30 cellular contexts compared by ENCODE assay signal in the genomic region with DNA sequence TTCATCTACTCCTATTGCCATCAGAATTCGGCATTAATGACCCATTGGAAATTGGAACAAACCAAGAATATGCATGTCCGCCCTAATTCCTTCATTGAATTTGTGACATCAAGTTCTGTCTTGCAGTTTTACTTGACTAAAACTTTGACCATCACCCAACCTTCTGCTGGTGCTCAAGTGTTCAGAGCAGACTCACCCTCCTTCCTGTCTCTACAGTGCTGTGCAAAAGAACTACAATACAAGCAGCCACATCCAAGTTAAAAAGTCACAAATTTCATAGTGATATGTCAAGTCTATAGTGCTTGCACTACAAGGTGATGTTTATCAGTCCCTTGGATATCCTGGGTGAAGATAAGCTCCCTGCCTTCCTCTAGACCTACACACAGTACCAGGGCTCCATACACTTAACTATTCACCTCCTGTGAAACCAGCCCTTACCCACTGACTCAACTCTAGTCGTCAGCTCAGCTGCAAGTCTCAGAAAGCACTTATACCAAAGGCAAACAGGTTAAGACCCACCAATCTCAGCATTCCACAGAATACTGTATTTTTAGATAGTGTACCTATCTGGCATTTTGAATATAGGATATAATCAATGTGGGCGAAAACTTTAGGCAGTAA. TPM values are rescaled to one million over a fixed set of nuclear protein-coding genes. Genes with fewer than 3 reads are reported as not detected.
DNase-seq lines count a peak whose midpoint lies in the region; ATAC-seq, FAIRE-seq and TF ChIP-seq lines count a peak whose summit lies in the region.
"Had no signal": no experiment of that assay in that cellular context is flagged by ENCODE, and none has a peak within 500 bp of the region (broad histone marks: within the 10 kb centered on the region; RNA-seq: fewer than 3 reads in every experiment).

No MANE protein-coding gene starts in this region.

- H3K9ac ChIP-seq in HepG2 (ENCODE audit: insufficient read depth, low read depth, low read length) = no peak overlapping the region

- FAIRE-seq in HepG2 (lab: Jason Lieb, UNC) = no peak
- FAIRE-seq: GM12892, keratinocyte had no signal

- intact Hi-C loops in HepG2 (cut with micrococcal nuclease; ENCODE audit: unreplicated experiment) (no loop called here), right lobe of liver (cut with DNase I) (no loop called here), OCI-LY7 (cut with micrococcal nuclease; ENCODE audit: unreplicated experiment) (loop anchor here (5.0 kb wide), 1 partner anchor 88 kb away; no protein-coding TSS in a partner anchor)

- H3K27ac ChIP-seq in HepG2 (ENCODE audit: extremely low read length, insufficient read depth, low read length) = no peak overlapping the region
- H3K27ac ChIP-seq in right lobe of liver = no peak overlapping the region
- H3K27ac ChIP-seq in OCI-LY7 (ENCODE audit: low read depth, low read length, poor library complexity, severe bottlenecking) = peak overlapping the region; percentile 23
- H3K27ac ChIP-seq: transverse colon had no signal

- BruUV-seq in HepG2 (replicated peaks; lab: Mats Ljungman, UMichigan) (no TSS peak), OCI-LY7 (replicated peaks; lab: Mats Ljungman, UMichigan) (no TSS peak)

- POLR2A ChIA-PET in HepG2 (lab: Yijun Ruan, JAX) (interaction anchor here (0.7 to 1.8 kb wide), 2 partner anchors 8 to 11 kb away, joined by 3 to 4 read pairs; no protein-coding TSS in a partner anchor), OCI-LY7 (lab: Charles Lee) (interaction anchor here (2.0 to 3.6 kb wide), 3 partner anchors 11 to 25 kb away, joined by 7 to 16 read pairs (median 12); a partner anchor contains a TSS)

- in situ Hi-C loops in HepG2 (cut with HindIII; ENCODE audit: extremely low pct_ligation_motif_present, low pct_unique_long_range_greater_than_20kb) = no loop called here

- H3K4me3 Mint-ChIP-seq in activated naive CD8-positive, alpha-beta T cell treated with anti-CD3 and anti-CD28 coated beads, Interleukin-2, amount 50 U/mL, for 24 hours = no peak overlapping the region
- no peak overlapping the region for H3K4me3 Mint-ChIP-seq in progenitor cell of endocrine pancreas (ENCODE audit: low read depth)

- no peaks in the 10 kb centered on the region for H3K27me3 ChIP-seq in HepG2 (ENCODE audit: control insufficient read depth in 1 of 2, insufficient read depth in 2 of 2, low read length in 2 of 2)
- H3K27me3 ChIP-seq in right lobe of liver = no peaks in the 10 kb centered on the region
- H3K27me3 ChIP-seq: BE2C, transverse colon had no signal

- H3K9me3 Mint-ChIP-seq in activated naive CD8-positive, alpha-beta T cell treated with anti-CD3 and anti-CD28 coated beads, Interleukin-2, amount 50 U/mL, for 24 hours = no peaks in the 10 kb centered on the region
- H3K9me3 Mint-ChIP-seq in progenitor cell of endocrine pancreas (ENCODE audit: low read depth) = no peaks in the 10 kb centered on the region

- DNase-seq in HepG2 (ENCODE audit: low spot score) (no peak), right lobe of liver (no peak), OCI-LY7 (ENCODE audit: low spot score) (no peak), progenitor cell of endocrine pancreas (ENCODE audit: low spot score, unreplicated experiment) (no peak), GDM1 (lab: John Stamatoyannopoulos, UW) (no peak), kidney glomerular epithelial cell (lab: John Stamatoyannopoulos, UW) (no peak)
- no peak for DNase-seq in activated naive CD8-positive, alpha-beta T cell treated with anti-CD3 and anti-CD28 coated beads, Interleukin-2, amount 50 U/mL, for 24 hours
- DNase-seq: ACHN; activated CD4-positive, alpha-beta T cell treated with anti-CD3 and anti-CD28 coated beads for 4 hours; BE2C; caudate nucleus; foreskin fibroblast; head of caudate nucleus; left ventricle myocardium superior; mesendoderm; MV-4-11; NCI-H1436; NCI-H2081 treated with DMSO at 0.1 percent for 48 hours; NCI-H226; posterior cingulate gyrus; SHP77; stimulated activated CD4-positive, alpha-beta T cell treated with anti-CD3 and anti-CD28 coated beads, Interleukin-12 subunit alpha, Interleukin-12 subunit beta, amount 100 ng/mL, for 4 hours; stimulated activated CD4-positive, alpha-beta T cell treated with anti-CD3 and anti-CD28 coated beads, Interleukin-2, amount 100 ng/mL, for 48 hours; transverse colon had no signal

- no peak overlapping the region for H3K4me3 ChIP-seq in HepG2 (replicated peaks in 1 of 3; ENCODE audit: insufficient read depth in 1 of 3, low read depth in 2 of 3, low read length in 3 of 3)
- no peak overlapping the region for H3K4me3 ChIP-seq in right lobe of liver
- no peak overlapping the region for H3K4me3 ChIP-seq in OCI-LY7 (ENCODE audit: low read depth, low read length, poor library complexity, severe bottlenecking)
- H3K4me3 ChIP-seq: transverse colon had no signal

- peak overlapping the region; percentile 67 for H3K27ac Mint-ChIP-seq in activated naive CD8-positive, alpha-beta T cell treated with anti-CD3 and anti-CD28 coated beads, Interleukin-2, amount 50 U/mL, for 24 hours
- H3K27ac Mint-ChIP-seq in progenitor cell of endocrine pancreas = peak overlapping the region; percentile 49

- WGBS in HepG2 (ENCODE audit: low lambda C conversion rate) = 96% methylated on average over 4 of the region's 4 CpGs
- WGBS in right lobe of liver (ENCODE audit: insufficient coverage, low coverage, low lambda C conversion rate, missing lambda C conversion rate) = 100% methylated on average over 3 of the region's 4 CpGs

- CTCF ChIA-PET in HepG2 (lab: Yijun Ruan, JAX; ENCODE audit: low intra/inter-chr PET ratio, low total read pairs) (no interaction called here), OCI-LY7 (lab: Charles Lee; ENCODE audit: unreplicated experiment) (no interaction called here)

- TF ChIP-seq RAD21 in HepG2 (CRISPR knock-in tag; IDR thresholded peaks at IDR 0.05) = no peak

- no peaks in the 10 kb centered on the region for H3K9me2 ChIP-seq in OCI-LY7 (ENCODE audit: insufficient read depth, low read length)

- peaks cover 48 to 79% of the 10 kb centered on the region in 2 experiments for H3K36me3 ChIP-seq in HepG2 (replicated peaks in 1 of 2; ENCODE audit: control insufficient read depth in 1 of 2, insufficient read depth in 2 of 2, low read length in 2 of 2)
- peaks cover 0 to 79% (median 38%) of the 10 kb centered on the region in 4 donors for H3K36me3 ChIP-seq in right lobe of liver
- H3K36me3 ChIP-seq in OCI-LY7 (ENCODE audit: insufficient read depth, low read length) = peaks cover 99% of the 10 kb centered on the region

- H3K4me1 ChIP-seq in HepG2 (ENCODE audit: insufficient read depth, low read length) (peaks cover 9% of the 10 kb centered on the region), right lobe of liver (no peaks in the 10 kb centered on the region), OCI-LY7 (ENCODE audit: insufficient read depth, low read length, poor library complexity, severe bottlenecking) (peaks cover 97% of the 10 kb centered on the region)
- H3K4me1 ChIP-seq: BE2C, transverse colon had no signal

- H3K79me2 ChIP-seq in HepG2 (ENCODE audit: insufficient read depth, low read length) = peaks cover 36% of the 10 kb centered on the region
- peaks cover 61% of the 10 kb centered on the region for H3K79me2 ChIP-seq in OCI-LY7 (ENCODE audit: insufficient read depth, low read depth, low read length)

- peaks cover 17% of the 10 kb centered on the region for H3K4me1 Mint-ChIP-seq in activated naive CD8-positive, alpha-beta T cell treated with anti-CD3 and anti-CD28 coated beads, Interleukin-2, amount 50 U/mL, for 24 hours
- H3K4me1 Mint-ChIP-seq in progenitor cell of endocrine pancreas (ENCODE audit: low read depth) = no peaks in the 10 kb centered on the region

- H2AFZ ChIP-seq in HepG2 (ENCODE audit: low read length) (no peak overlapping the region), OCI-LY7 (ENCODE audit: low read length) (no peak overlapping the region)

- H3K4me2 ChIP-seq in HepG2 (ENCODE audit: low read depth, low read length) (no peak overlapping the region), OCI-LY7 (ENCODE audit: low read length) (no peak overlapping the region)

- H3K9me3 ChIP-seq in HepG2 (ENCODE audit: low read length) (no peaks in the 10 kb centered on the region), right lobe of liver (no peaks in the 10 kb centered on the region), OCI-LY7 (ENCODE audit: low read length) (no peaks in the 10 kb centered on the region)
- H3K9me3 ChIP-seq: BE2C, transverse colon had no signal

- TF ChIP-seq CTCF in HepG2 (CRISPR knock-in tag; IDR thresholded peaks at IDR 0.05) = no peak
- TF ChIP-seq CTCF in right lobe of liver (IDR thresholded peaks at IDR 0.05) = no peak
- TF ChIP-seq CTCF in OCI-LY7 (conservative IDR thresholded peaks at IDR 0.05; ENCODE audit: low read length) = no peak
- no peak for TF ChIP-seq CTCF in progenitor cell of endocrine pancreas (IDR thresholded peaks at IDR 0.05; ENCODE audit: unreplicated experiment)

- ATAC-seq in HepG2 (no peak), right lobe of liver (no peak), GM21576 (IDR thresholded peaks at IDR 0.05; ENCODE audit: unreplicated experiment) (no peak)
- no peak for ATAC-seq in activated naive CD8-positive, alpha-beta T cell treated with anti-CD3 and anti-CD28 coated beads, Interleukin-2, amount 50 U/mL, for 24 hours
- ATAC-seq: esophagus mucosa, HCT116, left ventricle myocardium superior, sciatic nerve had no signal

- H3K36me3 Mint-ChIP-seq in activated naive CD8-positive, alpha-beta T cell treated with anti-CD3 and anti-CD28 coated beads, Interleukin-2, amount 50 U/mL, for 24 hours (ENCODE audit: low read depth) = peaks cover 90% of the 10 kb centered on the region
- peaks cover 46% of the 10 kb centered on the region for H3K36me3 Mint-ChIP-seq in progenitor cell of endocrine pancreas (ENCODE audit: insufficient read depth)

- no peaks in the 10 kb centered on the region for H3K27me3 Mint-ChIP-seq in activated naive CD8-positive, alpha-beta T cell treated with anti-CD3 and anti-CD28 coated beads, Interleukin-2, amount 50 U/mL, for 24 hours
- H3K27me3 Mint-ChIP-seq in progenitor cell of endocrine pancreas = no peaks in the 10 kb centered on the region

- TF ChIP-seq EP300 in HepG2 (IDR thresholded peaks at IDR 0.05; ENCODE audit: low read depth in 2 of 2, low read length in 2 of 2) (no peak), HepG2 (CRISPR knock-in tag; IDR thresholded peaks at IDR 0.05; ENCODE audit: borderline replicate concordance) (no peak)

- H4K20me1 ChIP-seq in HepG2 (ENCODE audit: insufficient read depth, low read length) (peaks cover 23% of the 10 kb centered on the region), OCI-LY7 (ENCODE audit: insufficient read depth, low read length) (peaks cover 82% of the 10 kb centered on the region)

- TF ChIP-seq POLR2A in HepG2 (IDR thresholded peaks at IDR 0.05; ENCODE audit: insufficient read depth in 1 of 2, low read depth in 2 of 2, low read length in 2 of 2) = no peak
- no peak for TF ChIP-seq POLR2A in right lobe of liver (IDR thresholded peaks at IDR 0.05)

RNA-seq across cellular contexts. Expression of a gene that starts 23.6 kb away (rescaled TPM):
- total RNA-seq in HepG2 (2016; rRNA removed; fragmentation: Illumina TruSeq; extraction: Trizol) = 1,040 and 1,306 TPM in 2 replicates
- total RNA-seq in HepG2 (2016; cell fraction: cytosol; rRNA removed; fragmentation: Illumina TruSeq; extraction: Trizol; ENCODE audit: low read depth) = 667 and 747 TPM in 2 replicates
- 1,050 and 1,299 TPM in 2 replicates for total RNA-seq in HepG2 (2016; cell fraction: insoluble cytoplasmic fraction; rRNA removed; fragmentation: Illumina TruSeq; extraction: Trizol)
- 1,275 and 1,485 TPM in 2 replicates for total RNA-seq in HepG2 (2016; cell fraction: membrane; rRNA removed; fragmentation: Illumina TruSeq; extraction: Trizol)
- 908 and 989 TPM in 2 replicates for total RNA-seq in HepG2 (2016; cell fraction: nucleus; rRNA removed; fragmentation: Illumina TruSeq; extraction: Trizol)
- 448 and 664 TPM in 2 replicates for polyA plus RNA-seq in HepG2 (2011; rRNA removed)
- polyA plus RNA-seq in HepG2 (2011; cell fraction: cytosol; rRNA removed) = 385 and 413 TPM in 2 replicates
- 462 and 532 TPM in 2 replicates for polyA plus RNA-seq in HepG2 (2011; cell fraction: nucleus; rRNA removed)
- 554 and 823 TPM in 2 replicates for polyA plus RNA-seq in HepG2 (2012)
- polyA plus RNA-seq in HepG2 (2016; cell fraction: cytosol; fragmentation: Illumina TruSeq; extraction: Trizol; ENCODE audit: low read depth) = 567 and 609 TPM in 2 replicates
- polyA plus RNA-seq in HepG2 (2016; cell fraction: insoluble cytoplasmic fraction; fragmentation: Illumina TruSeq; extraction: Trizol; ENCODE audit: low read depth) = 1,268 and 1,299 TPM in 2 replicates
- polyA plus RNA-seq in HepG2 (2016; cell fraction: membrane; fragmentation: Illumina TruSeq; extraction: Trizol; ENCODE audit: low read depth) = 1,062 and 1,196 TPM in 2 replicates
- polyA plus RNA-seq in HepG2 (2016; cell fraction: nucleus; fragmentation: Illumina TruSeq; extraction: Trizol; ENCODE audit: insufficient read depth, low read depth) = 1,466 and 1,524 TPM in 2 replicates
- polyA minus RNA-seq in HepG2 (2011; rRNA and poly(A)+ RNA removed; ENCODE audit: low replicate concordance) = 79.2 and 575 TPM in 2 replicates
- polyA minus RNA-seq in HepG2 (2011; cell fraction: cytosol; rRNA and poly(A)+ RNA removed) = 326 and 349 TPM in 2 replicates
- 855 and 898 TPM in 2 replicates for polyA minus RNA-seq in HepG2 (2011; cell fraction: nucleus; rRNA and poly(A)+ RNA removed)
- 10 to 100 TPM; 32.6 to 74.5 (median 46.0) TPM for total RNA-seq in right lobe of liver
- total RNA-seq in OCI-LY7 (2014; rRNA removed; shearing (Covaris generic)) = 183 and 204 TPM in 2 replicates
- 263 and 274 TPM in 2 replicates for total RNA-seq in OCI-LY7 (2022)
- 106 and 109 TPM in 2 replicates for total RNA-seq in progenitor cell of endocrine pancreas

RNA-seq across cellular contexts. Expression of a gene that starts 23.9 kb away (rescaled TPM):
- total RNA-seq in HepG2 (2016; rRNA removed; fragmentation: Illumina TruSeq; extraction: Trizol) (66.6 and 79.5 TPM in 2 replicates), right lobe of liver (1 to 10 TPM; 6.0 to 8.4 (median 7.5) TPM), OCI-LY7 (2022) (75.6 and 80.1 TPM in 2 replicates), progenitor cell of endocrine pancreas (20.3 and 24.6 TPM in 2 replicates)
- 15.1 and 18.2 TPM in 2 replicates for total RNA-seq in HepG2 (2016; cell fraction: cytosol; rRNA removed; fragmentation: Illumina TruSeq; extraction: Trizol; ENCODE audit: low read depth)
- total RNA-seq in HepG2 (2016; cell fraction: insoluble cytoplasmic fraction; rRNA removed; fragmentation: Illumina TruSeq; extraction: Trizol) = 62.8 and 78.1 TPM in 2 replicates
- total RNA-seq in HepG2 (2016; cell fraction: membrane; rRNA removed; fragmentation: Illumina TruSeq; extraction: Trizol) = 41.7 and 44.4 TPM in 2 replicates
- total RNA-seq in HepG2 (2016; cell fraction: nucleus; rRNA removed; fragmentation: Illumina TruSeq; extraction: Trizol) = 67.8 and 71.1 TPM in 2 replicates
- 24.8 and 36.7 TPM in 2 replicates for polyA plus RNA-seq in HepG2 (2011; rRNA removed)
- polyA plus RNA-seq in HepG2 (2011; cell fraction: cytosol; rRNA removed) = 17.2 and 20.9 TPM in 2 replicates
- 18.4 and 19.3 TPM in 2 replicates for polyA plus RNA-seq in HepG2 (2011; cell fraction: nucleus; rRNA removed)
- 31.5 and 47.5 TPM in 2 replicates for polyA plus RNA-seq in HepG2 (2012)
- 14.4 and 14.8 TPM in 2 replicates for polyA plus RNA-seq in HepG2 (2016; cell fraction: cytosol; fragmentation: Illumina TruSeq; extraction: Trizol; ENCODE audit: low read depth)
- polyA plus RNA-seq in HepG2 (2016; cell fraction: insoluble cytoplasmic fraction; fragmentation: Illumina TruSeq; extraction: Trizol; ENCODE audit: low read depth) = 84.4 and 86.8 TPM in 2 replicates
- polyA plus RNA-seq in HepG2 (2016; cell fraction: membrane; fragmentation: Illumina TruSeq; extraction: Trizol; ENCODE audit: low read depth) = 29.4 and 31.2 TPM in 2 replicates
- 117 TPM in 2 replicates for polyA plus RNA-seq in HepG2 (2016; cell fraction: nucleus; fragmentation: Illumina TruSeq; extraction: Trizol; ENCODE audit: insufficient read depth, low read depth)
- 14.2 and 14.9 TPM in 2 replicates for polyA minus RNA-seq in HepG2 (2011; rRNA and poly(A)+ RNA removed; ENCODE audit: low replicate concordance)
- polyA minus RNA-seq in HepG2 (2011; cell fraction: cytosol; rRNA and poly(A)+ RNA removed) = 30.8 and 31.4 TPM in 2 replicates
- polyA minus RNA-seq in HepG2 (2011; cell fraction: nucleus; rRNA and poly(A)+ RNA removed) = 48.9 and 53.8 TPM in 2 replicates
- 46.6 and 47.8 TPM in 2 replicates for total RNA-seq in OCI-LY7 (2014; rRNA removed; shearing (Covaris generic))
